Comparison of ENCODE assay signal across 15 cellular contexts in genomic region chr3:20772869-20773268, GRCh38.
DNase-seq lines count a peak whose midpoint lies in the region; ATAC-seq and TF ChIP-seq lines count a peak whose summit lies in the region.
"Had no signal": no experiment of that assay in that cellular context is flagged by ENCODE, and none has a peak within 500 bp of the region (broad histone marks: within the 10 kb centered on the region; RNA-seq: fewer than 3 reads in every experiment).

No MANE protein-coding gene starts in this region.

- no peak overlapping the region for H2AFZ ChIP-seq in hepatocyte
- H2AFZ ChIP-seq: GM23338 had no signal

- H3K27me3 ChIP-seq in hepatocyte, result no peaks in the 10 kb centered on the region
- no peaks in the 10 kb centered on the region for H3K27me3 ChIP-seq in CD4-positive, alpha-beta T cell (ENCODE audit: control insufficient read depth, insufficient read depth, low read length)

- TF ChIP-seq CTCF in hepatocyte (IDR thresholded peaks at IDR 0.05; ENCODE audit: poor library complexity), result no peak
- TF ChIP-seq CTCF in CD4-positive, alpha-beta T cell (IDR thresholded peaks at IDR 0.05), result no peak

- no peaks in the 10 kb centered on the region for H3K27me3 Mint-ChIP-seq in CD4-positive, alpha-beta T cell

- no peak overlapping the region for H3K4me2 ChIP-seq in hepatocyte
- H3K4me2 ChIP-seq: GM23338 had no signal

- DNase-seq in NCI-H510A treated with DMSO at 0.1 percent for 48 hours (lab: John Stamatoyannopoulos, UW), result peak; percentile 68
- DNase-seq in NCI-H510A (lab: John Stamatoyannopoulos, UW), result no peak
- peak; percentile 67 for DNase-seq in NCI-H748 (lab: John Stamatoyannopoulos, UW; ENCODE audit: unreplicated experiment)
- no peak for DNase-seq in hepatocyte (ENCODE audit: low spot score)
- DNase-seq in effector CD8-positive, alpha-beta T cell (lab: John Stamatoyannopoulos, UW), result no peak
- no peak for DNase-seq in CD4-positive, alpha-beta T cell
- DNase-seq in cardiac septum (ENCODE audit: low spot score), result no peak
- DNase-seq: Calu3, KBM-7, NCI-H1436, NCI-H2171 treated with DMSO at 0.1 percent for 48 hours had no signal

- peak overlapping the region; percentile 37 for H3K27ac ChIP-seq in hepatocyte
- H3K27ac ChIP-seq in CD4-positive, alpha-beta T cell (ENCODE audit: low read depth, low read length), result no peak overlapping the region
- H3K27ac ChIP-seq: HL-60 had no signal

- H3K4me3 ChIP-seq in hepatocyte, result no peak overlapping the region
- H3K4me3 ChIP-seq: GM23338 had no signal

- no peak for ATAC-seq in GM19324 (IDR thresholded peaks at IDR 0.05; ENCODE audit: low FRiP score, unreplicated experiment)
- ATAC-seq in CD4-positive, alpha-beta T cell (ENCODE audit: poor library complexity), result no peak
- ATAC-seq: GM23338 had no signal

- H3K79me2 ChIP-seq in hepatocyte, result no peaks in the 10 kb centered on the region

- no peaks in the 10 kb centered on the region for H3K4me1 ChIP-seq in hepatocyte (ENCODE audit: insufficient read depth)

- H3K4me1 Mint-ChIP-seq in CD4-positive, alpha-beta T cell (ENCODE audit: low read depth), result no peaks in the 10 kb centered on the region
- H3K4me1 Mint-ChIP-seq: CD14-positive monocyte, GM23338 had no signal

- no peak overlapping the region for H3K27ac Mint-ChIP-seq in CD4-positive, alpha-beta T cell
- H3K27ac Mint-ChIP-seq: CD14-positive monocyte, GM23338 had no signal

- no peak overlapping the region for H3K4me3 Mint-ChIP-seq in CD4-positive, alpha-beta T cell
- H3K4me3 Mint-ChIP-seq: CD14-positive monocyte, GM23338 had no signal

- peaks cover 23% of the 10 kb centered on the region for H3K9me3 Mint-ChIP-seq in CD4-positive, alpha-beta T cell
- H3K9me3 Mint-ChIP-seq: GM23338 had no signal

- POLR2A ChIA-PET in CD4-positive, alpha-beta T cell (lab: Charles Lee), result no interaction called here

- no peaks in the 10 kb centered on the region for H3K36me3 Mint-ChIP-seq in CD4-positive, alpha-beta T cell (ENCODE audit: low read depth)
- H3K36me3 Mint-ChIP-seq: CD14-positive monocyte had no signal

- H3K9me2 ChIP-seq in hepatocyte (replicated peaks; ENCODE audit: insufficient read depth), result no peaks in the 10 kb centered on the region

- CTCF ChIA-PET in CD4-positive, alpha-beta T cell (lab: Charles Lee), result no interaction called here

- H3K36me3 ChIP-seq in hepatocyte (replicated peaks; ENCODE audit: insufficient read depth, low read depth), result no peaks in the 10 kb centered on the region

- intact Hi-C loops in CD4-positive, alpha-beta T cell (cut with DNase I, micrococcal nuclease), result no loop called here
- intact Hi-C loops in cardiac septum (cut with DNase I), result no loop called here

- no peaks in the 10 kb centered on the region for H4K20me1 ChIP-seq in hepatocyte (ENCODE audit: insufficient read depth, poor library complexity, severe bottlenecking)

- H3K9me3 ChIP-seq in hepatocyte (ENCODE audit: low read depth), result no peaks in the 10 kb centered on the region
- no peaks in the 10 kb centered on the region for H3K9me3 ChIP-seq in CD4-positive, alpha-beta T cell (ENCODE audit: control insufficient read depth, low read length)

Comparison
In these comparisons a context has a peak if more than half of its experiments do, and no peak if none do; other contexts are left out.
1. DNase-seq: peak in NCI-H510A treated with DMSO at 0.1 percent for 48 hours (single experiment) and NCI-H748 (single experiment); none in NCI-H510A (single experiment), hepatocyte (single experiment), effector CD8-positive, alpha-beta T cell (single experiment), CD4-positive, alpha-beta T cell (0 of 10) and cardiac septum (single experiment).